ENCODE assay signal across 33 cellular contexts in genomic region chr20:45983279-45983743, GRCh38. TPM values are rescaled to one million over a fixed set of nuclear protein-coding genes. Genes with fewer than 3 reads are reported as not detected.
DNase-seq lines count a peak whose midpoint lies in the region; ATAC-seq and TF ChIP-seq lines count a peak whose summit lies in the region.
"Had no signal": no experiment of that assay in that cellular context is flagged by ENCODE, and none has a peak within 500 bp of the region (broad histone marks: within the 10 kb centered on the region; RNA-seq: fewer than 3 reads in every experiment).

No MANE protein-coding gene starts in this region.

- H3F3A ChIP-seq in GM23248 (ENCODE audit: insufficient read depth) = no peaks in the 10 kb centered on the region

- TF ChIP-seq EP300 in Ishikawa (IDR thresholded peaks at IDR 0.05; ENCODE audit: borderline replicate concordance) = no peak

- H3K4me3 ChIP-seq in GM23248 (no peak overlapping the region), lower lobe of right lung (no peak overlapping the region)
- H3K4me3 ChIP-seq: BLaER1, body of pancreas, lung, mucosa of descending colon, ovary, right atrium auricular region, upper lobe of left lung had no signal

- H3K27ac Mint-ChIP-seq in Calu3 (ENCODE audit: unreplicated experiment) = no peak overlapping the region
- H3K27ac Mint-ChIP-seq: activated T-cell treated with anti-CD3 and anti-CD28 coated beads, Interleukin-2, amount 50 U/mL, for 72 hours; natural killer cell treated with Interleukin-12 subunit alpha and Interleukin-12 subunit beta and Interleukin-15 and Interleukin-18, amount 100 ng/mL, for 72 hours; T-cell had no signal

- peaks cover 35% of the 10 kb centered on the region for H3K27me3 Mint-ChIP-seq in Calu3 (ENCODE audit: unreplicated experiment)

- no peaks in the 10 kb centered on the region for H3K9me2 ChIP-seq in GM23248 (ENCODE audit: insufficient read depth)

- no peaks in the 10 kb centered on the region for H3K9me3 Mint-ChIP-seq in Calu3 (ENCODE audit: low read depth, unreplicated experiment)
- H3K9me3 Mint-ChIP-seq: activated T-cell treated with anti-CD3 and anti-CD28 coated beads, Interleukin-2, amount 50 U/mL, for 72 hours; natural killer cell treated with Interleukin-12 subunit alpha and Interleukin-12 subunit beta and Interleukin-15 and Interleukin-18, amount 100 ng/mL, for 72 hours; T-cell had no signal

- H3K9ac ChIP-seq in GM23248 = no peak overlapping the region
- H3K9ac ChIP-seq: BLaER1 had no signal

- no TSS peak for BruUV-seq in Calu3 (replicated peaks; lab: Mats Ljungman, UMichigan)

- no peaks in the 10 kb centered on the region for H3K36me3 ChIP-seq in GM23248 (ENCODE audit: low read depth)
- H3K36me3 ChIP-seq in lower lobe of right lung = no peaks in the 10 kb centered on the region
- H3K36me3 ChIP-seq: BLaER1, ovary, right atrium auricular region, upper lobe of left lung had no signal

- no peak overlapping the region for H3K4me3 Mint-ChIP-seq in Calu3 (ENCODE audit: low read depth, unreplicated experiment)
- H3K4me3 Mint-ChIP-seq: activated T-cell treated with anti-CD3 and anti-CD28 coated beads, Interleukin-2, amount 50 U/mL, for 72 hours; natural killer cell treated with Interleukin-12 subunit alpha and Interleukin-12 subunit beta and Interleukin-15 and Interleukin-18, amount 100 ng/mL, for 72 hours; T-cell had no signal

- H3K27me3 ChIP-seq in GM23248 (replicated peaks; ENCODE audit: insufficient read depth) (0 out of 2 replicates have a peak, but pooled peaks cover 5% of the 10 kb centered on the region), lower lobe of right lung (ENCODE audit: low read depth) (no peaks in the 10 kb centered on the region)
- H3K27me3 ChIP-seq: BLaER1, body of pancreas, ovary, right atrium auricular region, upper lobe of left lung had no signal

- DNase-seq in GM23248 (peak; percentile 21), amniotic epithelial cell (ENCODE audit: low read depth) (peak; percentile 40), lower lobe of right lung (peak; percentile 4), Calu3 (no peak)
- DNase-seq: activated naive CD4-positive, alpha-beta T cell; activated T-cell treated with anti-CD3 and anti-CD28 coated beads, Interleukin-2, amount 50 U/mL, for 72 hours; body of pancreas; cerebellar nuclear complex; DMS79; glutamatergic neuron; kidney glomerular epithelial cell; mucosa of descending colon; NCI-H146; NCI-H2107; NCI-H510A treated with DMSO at 0.1 percent for 48 hours; ovary; SHP77 treated with DMSO at 0.1 percent for 48 hours; stimulated activated CD4-positive, alpha-beta T cell treated with anti-CD3 and anti-CD28 coated beads, Interleukin-12 subunit alpha, Interleukin-12 subunit beta, amount 100 ng/mL, for 4 hours; stimulated activated CD4-positive, alpha-beta T cell treated with anti-CD3 and anti-CD28 coated beads, Interleukin-4, amount 100 ng/mL, for 1 hour; substantia nigra; T-cell; upper lobe of left lung had no signal

- ATAC-seq in lower lobe of right lung (no peak), HG02678 (IDR thresholded peaks at IDR 0.05; ENCODE audit: unreplicated experiment) (no peak), HG02938 (IDR thresholded peaks at IDR 0.05; ENCODE audit: unreplicated experiment) (no peak)
- ATAC-seq: body of pancreas; mucosa of descending colon; natural killer cell treated with Interleukin-12 subunit alpha and Interleukin-12 subunit beta and Interleukin-15 and Interleukin-18, amount 100 ng/mL, for 72 hours; Panc1; T-cell had no signal

- intact Hi-C loops in lower lobe of right lung (cut with DNase I) (no loop called here), Calu3 (cut with micrococcal nuclease; ENCODE audit: unreplicated experiment) (no loop called here)

- no peak overlapping the region for H2AFZ ChIP-seq in GM23248

- peaks cover 10% of the 10 kb centered on the region for H3K4me1 Mint-ChIP-seq in Calu3 (ENCODE audit: low read depth, unreplicated experiment)

- no peak overlapping the region for H3K27ac ChIP-seq in GM23248
- no peak overlapping the region for H3K27ac ChIP-seq in lower lobe of right lung
- H3K27ac ChIP-seq: BLaER1, body of pancreas, epithelial cell of prostate, ovary, right atrium auricular region, upper lobe of left lung had no signal

- no peaks in the 10 kb centered on the region for H4K20me1 ChIP-seq in GM23248 (ENCODE audit: insufficient read depth)
- H4K20me1 ChIP-seq: BLaER1 had no signal

- no peaks in the 10 kb centered on the region for H3K79me2 ChIP-seq in GM23248 (ENCODE audit: insufficient read depth)

- no peak for TF ChIP-seq RAD21 in Ishikawa (IDR thresholded peaks at IDR 0.05; ENCODE audit: low read depth)

- CTCF ChIA-PET in Calu3 (lab: Charles Lee) = interaction anchor here (1.0 to 1.7 kb wide), 2 partner anchors 10 to 13 kb away, joined by 4 read pairs; no protein-coding TSS in a partner anchor

- in situ Hi-C loops in GM23248 (cut with MboI) = no loop called here

- peaks cover 4% of the 10 kb centered on the region for H3K36me3 Mint-ChIP-seq in Calu3 (ENCODE audit: insufficient read depth, unreplicated experiment)
- H3K36me3 Mint-ChIP-seq: natural killer cell treated with Interleukin-12 subunit alpha and Interleukin-12 subunit beta and Interleukin-15 and Interleukin-18, amount 100 ng/mL, for 72 hours; T-cell had no signal

- WGBS in GM23248 (ENCODE audit: low coverage in 1 of 2, low lambda C conversion rate in 2 of 2, missing lambda C conversion rate in 2 of 2), 2 experiments = 58 to 62% methylated on average over 7 of the region's 7 CpGs

- no peak for TF ChIP-seq CTCF in lower lobe of right lung (IDR thresholded peaks at IDR 0.05)
- TF ChIP-seq CTCF in Calu3 (IDR thresholded peaks at IDR 0.05; ENCODE audit: unreplicated experiment) = no peak

- H3K4me2 ChIP-seq in GM23248 (ENCODE audit: unreplicated experiment) = no peak overlapping the region
- H3K4me2 ChIP-seq: BLaER1 had no signal

- H3K4me1 ChIP-seq in GM23248 (ENCODE audit: insufficient read depth) (no peaks in the 10 kb centered on the region), lower lobe of right lung (no peaks in the 10 kb centered on the region)
- H3K4me1 ChIP-seq: BLaER1, body of pancreas, right atrium auricular region, upper lobe of left lung had no signal

- no peaks in the 10 kb centered on the region for H3K9me3 ChIP-seq in GM23248 (ENCODE audit: low read depth)
- H3K9me3 ChIP-seq in lower lobe of right lung = no peaks in the 10 kb centered on the region
- H3K9me3 ChIP-seq: BLaER1, body of pancreas, mucosa of descending colon, ovary, right atrium auricular region, upper lobe of left lung had no signal

TF ChIP-seq in Ishikawa, 13 proteins besides CTCF, POLR2A, EP300 and RAD21:
- TF ChIP-seq USF1 (IDR thresholded peaks at IDR 0.05) = 0 out of 2 replicates have a peak, but pooled peaks have one; percentile 4
- TF ChIP-seq CEBPB (IDR thresholded peaks at IDR 0.05) = no peak

RNA-seq across cellular contexts. Expression of gene ZNF335, which starts 11.3 kb away (rescaled TPM):
- total RNA-seq in GM23248 (2014; rRNA removed; shearing (Covaris generic)) = 10.8 and 12.6 TPM in 2 replicates
- 6.0 and 6.9 TPM in 2 replicates for polyA plus RNA-seq in GM23248 (2016; fragmentation: Nextera tagmentation; extraction: Ambion mirVana)
- total RNA-seq in lower lobe of right lung = 20.4 TPM
- total RNA-seq in Calu3 (2022) = 26.4 and 31.9 TPM in 2 replicates

RNA-seq across cellular contexts. Expression of gene MMP9, which starts 25.4 kb away (rescaled TPM):
- total RNA-seq in GM23248 (2014; rRNA removed; shearing (Covaris generic)) = not detected in 2 replicates
- 0.10 and 0.13 TPM in 2 replicates for polyA plus RNA-seq in GM23248 (2016; fragmentation: Nextera tagmentation; extraction: Ambion mirVana)
- total RNA-seq in lower lobe of right lung = 9.4 TPM
- total RNA-seq in Calu3 (2022) = not detected in 2 replicates
- total RNA-seq: LHCN-M2 had no signal
- polyA plus RNA-seq: AG04450 had no signal

RNA-seq across cellular contexts. Expression of gene SLC12A5, which starts 45.7 kb away (rescaled TPM):
- not detected in 2 replicates for total RNA-seq in GM23248 (2014; rRNA removed; shearing (Covaris generic))
- 0.55 and 0.58 TPM in 2 replicates for polyA plus RNA-seq in GM23248 (2016; fragmentation: Nextera tagmentation; extraction: Ambion mirVana)
- 1.2 TPM for total RNA-seq in lower lobe of right lung
- total RNA-seq in Calu3 (2022) = 2.1 and 2.2 TPM in 2 replicates
- total RNA-seq: body of pancreas; natural killer cell treated with Interleukin-12 subunit alpha and Interleukin-12 subunit beta and Interleukin-15 and Interleukin-18, amount 100 ng/mL, for 72 hours; right atrium auricular region had no signal
- polyA plus RNA-seq: lung had no signal

RNA-seq across cellular contexts. Expression of gene PCIF1, which starts 48.8 kb away (rescaled TPM):
- 4.2 and 5.3 TPM in 2 replicates for total RNA-seq in GM23248 (2014; rRNA removed; shearing (Covaris generic))
- 23.8 and 24.3 TPM in 2 replicates for polyA plus RNA-seq in GM23248 (2016; fragmentation: Nextera tagmentation; extraction: Ambion mirVana)
- total RNA-seq in lower lobe of right lung (34.7 TPM), Calu3 (2022) (38.1 and 39.8 TPM in 2 replicates)

Comparison
In these comparisons a context has a peak if more than half of its experiments do, and no peak if none do; other contexts are left out.
1. RNA of gene MMP9, which starts 25.4 kb away (total RNA-seq): 9.4 TPM in lower lobe of right lung (single experiment); not detected in GM23248 and not detected in Calu3; every median in the first group is over 10 times any median in the second.